Comparison of ENCODE assay signal across 21 cellular contexts in genomic region chr7:155773531-155773930, GRCh38. TPM values are rescaled to one million over a fixed set of nuclear protein-coding genes. Genes with fewer than 3 reads are reported as not detected.
"Had no signal": no experiment of that assay in that cellular context is flagged by ENCODE, and none has a peak within 500 bp of the region (broad histone marks: within the 10 kb centered on the region; RNA-seq: fewer than 3 reads in every experiment).

No MANE protein-coding gene starts in this region.

- H3K27ac ChIP-seq: colonic mucosa, esophagus muscularis mucosa, neural progenitor cell, parathyroid adenoma, thoracic aorta, upper lobe of left lung had no signal

- ATAC-seq: left lobe of liver; sciatic nerve; stimulated activated naive B cell treated with anti-CD40 and anti-IgM and Interleukin-4, amounts not matched to agents 10 μg/mL and 1 μg/mL and 100 μg/mL, for 72 hours had no signal

- H3K9me3 ChIP-seq: colonic mucosa, esophagus muscularis mucosa, thoracic aorta, tibial nerve, upper lobe of left lung had no signal

- H2AFZ ChIP-seq: neural progenitor cell, parathyroid adenoma had no signal

- H3K4me1 ChIP-seq: colonic mucosa, neural progenitor cell, parathyroid adenoma, upper lobe of left lung had no signal

- DNase-seq: colonic mucosa; effector CD8-positive, alpha-beta T cell; kidney; stimulated activated CD4-positive, alpha-beta T cell treated with anti-CD3 and anti-CD28 coated beads, Interleukin-12 subunit alpha, Interleukin-12 subunit beta, amount 100 ng/mL, for 4 hours; stimulated activated CD4-positive, alpha-beta T cell treated with anti-CD3 and anti-CD28 coated beads, Interleukin-1b, Interleukin-23, amount 100 ng/mL, for 48 hours; stimulated activated CD4-positive, alpha-beta T cell treated with anti-CD3 and anti-CD28 coated beads, Interleukin-4, amount 100 ng/mL, for 24 hours; stimulated activated naive B cell treated with anti-CD40 and anti-IgM and Interleukin-4, amounts not matched to agents 10 μg/mL and 1 μg/mL and 100 μg/mL, for 72 hours; upper lobe of left lung had no signal

- H3K9ac ChIP-seq: neural progenitor cell, parathyroid adenoma had no signal

- H3K4me2 ChIP-seq: neural progenitor cell, smooth muscle cell had no signal

- H3K4me3 ChIP-seq: colonic mucosa, esophagus muscularis mucosa, lung, neural progenitor cell, smooth muscle cell, thoracic aorta, tibial nerve, upper lobe of left lung had no signal

- H3K27me3 ChIP-seq: colonic mucosa, esophagus muscularis mucosa, neural progenitor cell, tibial nerve, upper lobe of left lung had no signal

RNA-seq across cellular contexts. Expression of gene SHH, which starts 38.7 kb away (rescaled TPM):
- total RNA-seq: chondrocyte, endothelial cell of umbilical vein, esophagus muscularis mucosa, osteoblast, smooth muscle cell had no signal
- polyA plus RNA-seq: endothelial cell of umbilical vein, fibroblast of lung, smooth muscle cell had no signal
